ENCODE assay signal across 15 cellular contexts in genomic region chr2:128512664-128513415, GRCh38.
DNase-seq lines count a peak whose midpoint lies in the region; ATAC-seq, FAIRE-seq and TF ChIP-seq lines count a peak whose summit lies in the region.
"Had no signal": no experiment of that assay in that cellular context is flagged by ENCODE, and none has a peak within 500 bp of the region (broad histone marks: within the 10 kb centered on the region; RNA-seq: fewer than 3 reads in every experiment).

No MANE protein-coding gene starts in this region.

- no peaks in the 10 kb centered on the region for H3K4me1 Mint-ChIP-seq in T-helper 17 cell
- H3K4me1 Mint-ChIP-seq: activated CD4-positive, alpha-beta T cell treated with anti-CD3 and anti-CD28 coated beads for 36 hours had no signal

- TF ChIP-seq CTCF in AG10803 (conservative IDR thresholded peaks at IDR 0.05; ENCODE audit: low read length) (no peak), left lung (IDR thresholded peaks at IDR 0.05) (no peak), omental fat pad (IDR thresholded peaks at IDR 0.05) (no peak)

- H3K27me3 Mint-ChIP-seq in T-helper 17 cell: peaks cover 28% of the 10 kb centered on the region
- H3K27me3 Mint-ChIP-seq: activated CD4-positive, alpha-beta T cell treated with anti-CD3 and anti-CD28 coated beads for 36 hours; memory B cell; type B pancreatic cell had no signal

- H3K4me3 ChIP-seq in AG10803 (ENCODE audit: low read length) (no peak overlapping the region), left lung (no peak overlapping the region)
- H3K4me3 ChIP-seq: gastrocnemius medialis had no signal

- intact Hi-C loops in left lung (cut with DNase I): no loop called here

- no peak overlapping the region for H3K27ac ChIP-seq in left lung
- H3K27ac ChIP-seq: gastrocnemius medialis had no signal

- H3K36me3 Mint-ChIP-seq in T-helper 17 cell (ENCODE audit: low read depth): no peaks in the 10 kb centered on the region
- H3K36me3 Mint-ChIP-seq: memory B cell, type B pancreatic cell had no signal

- ATAC-seq in GM18511 (IDR thresholded peaks at IDR 0.05; ENCODE audit: unreplicated experiment): peak; percentile 46
- no peak for ATAC-seq in T-helper 17 cell
- ATAC-seq in left lung: peak; percentile 13
- no peak for ATAC-seq in omental fat pad (ENCODE audit: low FRiP score)
- ATAC-seq: activated CD4-positive, alpha-beta T cell treated with anti-CD3 and anti-CD28 coated beads for 36 hours; gastrocnemius medialis had no signal

- no peak overlapping the region for H3K27ac Mint-ChIP-seq in T-helper 17 cell
- H3K27ac Mint-ChIP-seq: activated CD4-positive, alpha-beta T cell treated with anti-CD3 and anti-CD28 coated beads for 36 hours; memory B cell; type B pancreatic cell had no signal

- peaks cover 0 to 16% of the 10 kb centered on the region in 2 donors for H3K4me1 ChIP-seq in left lung
- H3K4me1 ChIP-seq: gastrocnemius medialis had no signal

- no peaks in the 10 kb centered on the region for H3K27me3 ChIP-seq in left lung
- H3K27me3 ChIP-seq: gastrocnemius medialis had no signal

- H3K4me3 Mint-ChIP-seq in T-helper 17 cell: peak overlapping the region; percentile 10
- H3K4me3 Mint-ChIP-seq: activated CD4-positive, alpha-beta T cell treated with anti-CD3 and anti-CD28 coated beads for 36 hours; type B pancreatic cell had no signal

- FAIRE-seq in HTR-8/SVneo (lab: Jason Lieb, UNC): no peak

- H3K9me3 ChIP-seq in T-helper 17 cell (ENCODE audit: control insufficient read depth, low read length, poor library complexity, severe bottlenecking) (no peaks in the 10 kb centered on the region), left lung (no peaks in the 10 kb centered on the region)
- H3K9me3 ChIP-seq: gastrocnemius medialis had no signal

- no peaks in the 10 kb centered on the region for H3K36me3 ChIP-seq in left lung
- H3K36me3 ChIP-seq: gastrocnemius medialis had no signal

- DNase-seq in AG10803 (ENCODE audit: low read depth) (peak; percentile 8), T-helper 17 cell (no peak), left lung (no peak), HTR-8/SVneo (ENCODE audit: insufficient read length, low spot score) (no peak), omental fat pad (ENCODE audit: low spot score) (no peak), RKO (ENCODE audit: low spot score) (no peak)
- DNase-seq in activated CD4-positive, alpha-beta T cell treated with anti-CD3 and anti-CD28 coated beads for 48 hours: no peak
- DNase-seq: activated CD4-positive, alpha-beta T cell treated with anti-CD3 and anti-CD28 coated beads for 36 hours; gastrocnemius medialis; NCI-H187 treated with DMSO at 0.1 percent for 48 hours; NCI-H82; stimulated activated CD4-positive, alpha-beta T cell treated with anti-CD3 and anti-CD28 coated beads, Interleukin-4, amount 100 ng/mL, for 24 hours had no signal

Comparison
In these comparisons a context has a peak if more than half of its experiments do, and no peak if none do; other contexts are left out.
1. ATAC-seq: peak in GM18511 (single experiment) and left lung (single experiment); none in T-helper 17 cell (single experiment) and omental fat pad (single experiment).